In the genomic region with DNA sequence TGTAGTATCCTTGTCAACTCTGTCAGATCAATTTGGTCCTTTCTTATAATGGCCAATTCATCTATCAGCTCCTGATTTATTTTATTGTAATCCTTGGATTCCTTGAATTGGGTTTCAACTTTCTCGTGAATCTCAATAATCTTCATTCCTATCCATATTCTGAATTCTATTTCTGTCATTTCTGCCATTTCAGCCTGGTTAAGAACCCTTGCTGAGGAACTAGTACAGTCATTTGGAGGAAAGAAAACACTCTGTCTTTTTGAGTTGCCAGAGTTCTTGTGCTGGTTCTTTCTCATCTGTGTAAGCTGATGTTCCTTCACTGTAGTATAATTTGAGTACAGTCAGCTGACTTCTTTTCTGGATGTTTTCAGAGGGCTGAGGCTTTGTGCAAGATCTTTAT, we compare ENCODE assay signal across 2 cellular contexts.
TF ChIP-seq lines count a peak whose summit lies in the region.

No MANE protein-coding gene starts in this region.

TF ChIP-seq in HEK293, 187 proteins besides CTCF, POLR2A, EP300 and RAD21:
- peak; percentile 97 for TF ChIP-seq ZNF433 (tag by site-specific recombination; IDR thresholded peaks at IDR 0.05; ENCODE audit: low read depth)
- no peak for TF ChIP-seq GLIS2 (tag by site-specific recombination; IDR thresholded peaks at IDR 0.05)

TF ChIP-seq in H1, 55 proteins besides CTCF, POLR2A, EP300 and RAD21:
- TF ChIP-seq, protein P1, sequence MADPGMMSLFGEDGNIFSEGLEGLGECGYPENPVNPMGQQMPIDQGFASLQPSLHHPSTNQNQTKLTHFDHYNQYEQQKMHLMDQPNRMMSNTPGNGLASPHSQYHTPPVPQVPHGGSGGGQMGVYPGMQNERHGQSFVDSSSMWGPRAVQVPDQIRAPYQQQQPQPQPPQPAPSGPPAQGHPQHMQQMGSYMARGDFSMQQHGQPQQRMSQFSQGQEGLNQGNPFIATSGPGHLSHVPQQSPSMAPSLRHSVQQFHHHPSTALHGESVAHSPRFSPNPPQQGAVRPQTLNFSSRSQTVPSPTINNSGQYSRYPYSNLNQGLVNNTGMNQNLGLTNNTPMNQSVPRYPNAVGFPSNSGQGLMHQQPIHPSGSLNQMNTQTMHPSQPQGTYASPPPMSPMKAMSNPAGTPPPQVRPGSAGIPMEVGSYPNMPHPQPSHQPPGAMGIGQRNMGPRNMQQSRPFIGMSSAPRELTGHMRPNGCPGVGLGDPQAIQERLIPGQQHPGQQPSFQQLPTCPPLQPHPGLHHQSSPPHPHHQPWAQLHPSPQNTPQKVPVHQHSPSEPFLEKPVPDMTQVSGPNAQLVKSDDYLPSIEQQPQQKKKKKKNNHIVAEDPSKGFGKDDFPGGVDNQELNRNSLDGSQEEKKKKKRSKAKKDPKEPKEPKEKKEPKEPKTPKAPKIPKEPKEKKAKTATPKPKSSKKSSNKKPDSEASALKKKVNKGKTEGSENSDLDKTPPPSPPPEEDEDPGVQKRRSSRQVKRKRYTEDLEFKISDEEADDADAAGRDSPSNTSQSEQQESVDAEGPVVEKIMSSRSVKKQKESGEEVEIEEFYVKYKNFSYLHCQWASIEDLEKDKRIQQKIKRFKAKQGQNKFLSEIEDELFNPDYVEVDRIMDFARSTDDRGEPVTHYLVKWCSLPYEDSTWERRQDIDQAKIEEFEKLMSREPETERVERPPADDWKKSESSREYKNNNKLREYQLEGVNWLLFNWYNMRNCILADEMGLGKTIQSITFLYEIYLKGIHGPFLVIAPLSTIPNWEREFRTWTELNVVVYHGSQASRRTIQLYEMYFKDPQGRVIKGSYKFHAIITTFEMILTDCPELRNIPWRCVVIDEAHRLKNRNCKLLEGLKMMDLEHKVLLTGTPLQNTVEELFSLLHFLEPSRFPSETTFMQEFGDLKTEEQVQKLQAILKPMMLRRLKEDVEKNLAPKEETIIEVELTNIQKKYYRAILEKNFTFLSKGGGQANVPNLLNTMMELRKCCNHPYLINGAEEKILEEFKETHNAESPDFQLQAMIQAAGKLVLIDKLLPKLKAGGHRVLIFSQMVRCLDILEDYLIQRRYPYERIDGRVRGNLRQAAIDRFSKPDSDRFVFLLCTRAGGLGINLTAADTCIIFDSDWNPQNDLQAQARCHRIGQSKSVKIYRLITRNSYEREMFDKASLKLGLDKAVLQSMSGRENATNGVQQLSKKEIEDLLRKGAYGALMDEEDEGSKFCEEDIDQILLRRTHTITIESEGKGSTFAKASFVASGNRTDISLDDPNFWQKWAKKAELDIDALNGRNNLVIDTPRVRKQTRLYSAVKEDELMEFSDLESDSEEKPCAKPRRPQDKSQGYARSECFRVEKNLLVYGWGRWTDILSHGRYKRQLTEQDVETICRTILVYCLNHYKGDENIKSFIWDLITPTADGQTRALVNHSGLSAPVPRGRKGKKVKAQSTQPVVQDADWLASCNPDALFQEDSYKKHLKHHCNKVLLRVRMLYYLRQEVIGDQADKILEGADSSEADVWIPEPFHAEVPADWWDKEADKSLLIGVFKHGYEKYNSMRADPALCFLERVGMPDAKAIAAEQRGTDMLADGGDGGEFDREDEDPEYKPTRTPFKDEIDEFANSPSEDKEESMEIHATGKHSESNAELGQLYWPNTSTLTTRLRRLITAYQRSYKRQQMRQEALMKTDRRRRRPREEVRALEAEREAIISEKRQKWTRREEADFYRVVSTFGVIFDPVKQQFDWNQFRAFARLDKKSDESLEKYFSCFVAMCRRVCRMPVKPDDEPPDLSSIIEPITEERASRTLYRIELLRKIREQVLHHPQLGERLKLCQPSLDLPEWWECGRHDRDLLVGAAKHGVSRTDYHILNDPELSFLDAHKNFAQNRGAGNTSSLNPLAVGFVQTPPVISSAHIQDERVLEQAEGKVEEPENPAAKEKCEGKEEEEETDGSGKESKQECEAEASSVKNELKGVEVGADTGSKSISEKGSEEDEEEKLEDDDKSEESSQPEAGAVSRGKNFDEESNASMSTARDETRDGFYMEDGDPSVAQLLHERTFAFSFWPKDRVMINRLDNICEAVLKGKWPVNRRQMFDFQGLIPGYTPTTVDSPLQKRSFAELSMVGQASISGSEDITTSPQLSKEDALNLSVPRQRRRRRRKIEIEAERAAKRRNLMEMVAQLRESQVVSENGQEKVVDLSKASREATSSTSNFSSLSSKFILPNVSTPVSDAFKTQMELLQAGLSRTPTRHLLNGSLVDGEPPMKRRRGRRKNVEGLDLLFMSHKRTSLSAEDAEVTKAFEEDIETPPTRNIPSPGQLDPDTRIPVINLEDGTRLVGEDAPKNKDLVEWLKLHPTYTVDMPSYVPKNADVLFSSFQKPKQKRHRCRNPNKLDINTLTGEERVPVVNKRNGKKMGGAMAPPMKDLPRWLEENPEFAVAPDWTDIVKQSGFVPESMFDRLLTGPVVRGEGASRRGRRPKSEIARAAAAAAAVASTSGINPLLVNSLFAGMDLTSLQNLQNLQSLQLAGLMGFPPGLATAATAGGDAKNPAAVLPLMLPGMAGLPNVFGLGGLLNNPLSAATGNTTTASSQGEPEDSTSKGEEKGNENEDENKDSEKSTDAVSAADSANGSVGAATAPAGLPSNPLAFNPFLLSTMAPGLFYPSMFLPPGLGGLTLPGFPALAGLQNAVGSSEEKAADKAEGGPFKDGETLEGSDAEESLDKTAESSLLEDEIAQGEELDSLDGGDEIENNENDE (IDR thresholded peaks at IDR 0.05; ENCODE audit: insufficient replicate concordance, low read length): no peak
- TF ChIP-seq ZNF274 (IDR thresholded peaks at IDR 0.05; ENCODE audit: borderline replicate concordance, extremely low read depth, low read length) (no peak), SP1 (IDR thresholded peaks at IDR 0.05; ENCODE audit: low read depth, low read length) (no peak), GABPA (IDR thresholded peaks at IDR 0.05; ENCODE audit: borderline replicate concordance, insufficient read depth, low read length) (no peak), PHF8 (conservative IDR thresholded peaks at IDR 0.05; ENCODE audit: low read depth, low read length) (no peak), CEBPB (IDR thresholded peaks at IDR 0.05; ENCODE audit: low read depth, low read length) (no peak), BACH1 (IDR thresholded peaks at IDR 0.05; ENCODE audit: low read length) (no peak), KDM1A (IDR thresholded peaks at IDR 0.05; ENCODE audit: borderline replicate concordance, low read length) (no peak), JUN (IDR thresholded peaks at IDR 0.05; ENCODE audit: low read depth, low read length) (no peak)
- TF ChIP-seq, protein P2, sequence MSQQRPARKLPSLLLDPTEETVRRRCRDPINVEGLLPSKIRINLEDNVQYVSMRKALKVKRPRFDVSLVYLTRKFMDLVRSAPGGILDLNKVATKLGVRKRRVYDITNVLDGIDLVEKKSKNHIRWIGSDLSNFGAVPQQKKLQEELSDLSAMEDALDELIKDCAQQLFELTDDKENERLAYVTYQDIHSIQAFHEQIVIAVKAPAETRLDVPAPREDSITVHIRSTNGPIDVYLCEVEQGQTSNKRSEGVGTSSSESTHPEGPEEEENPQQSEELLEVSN (IDR thresholded peaks at IDR 0.05): no peak
